17 cellular contexts compared by ENCODE assay signal in the genomic region with DNA sequence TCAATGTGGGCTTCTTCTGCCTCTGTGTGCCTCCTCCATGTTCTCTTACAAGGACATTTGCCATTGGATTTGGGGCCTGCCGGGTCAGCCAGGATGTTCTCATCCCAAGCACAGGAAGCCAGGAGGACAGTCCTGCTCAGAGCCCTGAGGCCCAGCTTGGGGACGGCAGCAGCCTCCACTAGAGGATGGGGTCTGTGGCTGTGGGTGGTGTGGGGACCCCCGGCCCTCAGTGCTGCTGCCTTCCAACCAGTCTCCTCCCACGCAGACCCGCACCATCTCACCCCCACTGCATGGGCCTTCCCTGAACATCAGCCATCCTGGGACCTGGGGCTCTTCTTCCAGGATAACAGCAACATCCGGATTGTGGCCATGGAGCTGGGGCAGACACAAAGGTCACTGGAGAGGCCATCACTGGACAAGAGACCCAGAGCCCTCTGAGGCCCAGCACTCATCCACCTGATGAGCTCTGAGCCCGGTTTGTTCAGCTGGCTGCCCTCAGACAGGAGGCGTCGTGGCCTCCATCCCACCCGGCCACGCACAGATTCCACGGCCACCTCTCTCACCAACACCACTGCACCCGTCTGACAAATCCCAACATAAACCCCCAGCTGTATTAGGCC. TPM values are rescaled to one million over a fixed set of nuclear protein-coding genes. Genes with fewer than 3 reads are reported as not detected.
DNase-seq lines count a peak whose midpoint lies in the region; ATAC-seq and TF ChIP-seq lines count a peak whose summit lies in the region.
"Had no signal": no experiment of that assay in that cellular context is flagged by ENCODE, and none has a peak within 500 bp of the region (broad histone marks: within the 10 kb centered on the region; RNA-seq: fewer than 3 reads in every experiment).

No MANE protein-coding gene starts in this region.

- H4K20me1 ChIP-seq in BLaER1 (no peaks in the 10 kb centered on the region), Karpas-422 (ENCODE audit: insufficient read depth, low read depth, low read length) (no peaks in the 10 kb centered on the region)

- peaks cover 27% of the 10 kb centered on the region for H3K4me1 ChIP-seq in BLaER1
- peaks cover 70% of the 10 kb centered on the region for H3K4me1 ChIP-seq in Karpas-422 (ENCODE audit: low read length)
- no peaks in the 10 kb centered on the region for H3K4me1 ChIP-seq in psoas muscle

- H3K9ac ChIP-seq in BLaER1 (0 out of 2 replicates have a peak overlapping the region, but pooled peaks have one; percentile 51), Karpas-422 (ENCODE audit: low read length) (peak overlapping the region; percentile 57)

- ATAC-seq in psoas muscle (no peak), HG03354 (IDR thresholded peaks at IDR 0.05; ENCODE audit: poor library complexity, severe bottlenecking, unreplicated experiment) (no peak)
- ATAC-seq: GM23338 had no signal

- intact Hi-C loops in posterior vena cava (cut with DNase I) (no loop called here), psoas muscle (cut with DNase I) (no loop called here)

- peak overlapping the region; percentile 55 for H3K27ac ChIP-seq in BLaER1
- peak overlapping the region; percentile 84 for H3K27ac ChIP-seq in Karpas-422 (ENCODE audit: low read length)
- H3K27ac ChIP-seq in psoas muscle = no peak overlapping the region

- H3K79me2 ChIP-seq in Karpas-422 (ENCODE audit: low read length) = no peaks in the 10 kb centered on the region

- H3K9me3 ChIP-seq in BLaER1 (peaks cover 51% of the 10 kb centered on the region), Karpas-422 (ENCODE audit: low read length) (no peaks in the 10 kb centered on the region), psoas muscle (no peaks in the 10 kb centered on the region)

- TF ChIP-seq CTCF in psoas muscle (IDR thresholded peaks at IDR 0.05) = no peak

- no peak overlapping the region for H2AFZ ChIP-seq in Karpas-422 (ENCODE audit: low read length)
- H2AFZ ChIP-seq: GM23338 had no signal

- peak overlapping the region; percentile 48 for H3K4me2 ChIP-seq in BLaER1
- H3K4me2 ChIP-seq in Karpas-422 (ENCODE audit: low read depth, low read length, poor library complexity, severe bottlenecking) = peak overlapping the region; percentile 29
- H3K4me2 ChIP-seq: GM23338 had no signal

- 90 to 95% (median 95%) methylated on average over 13 of the region's 13 CpGs for WGBS in psoas muscle, 3 donors

- no peak overlapping the region for H3K4me3 ChIP-seq in BLaER1
- no peak overlapping the region for H3K4me3 ChIP-seq in Karpas-422 (ENCODE audit: low read length)
- H3K4me3 ChIP-seq in psoas muscle = no peak overlapping the region
- H3K4me3 ChIP-seq: GM23338 had no signal

- H3K27me3 ChIP-seq in BLaER1 (no peaks in the 10 kb centered on the region), Karpas-422 (ENCODE audit: low read length) (no peaks in the 10 kb centered on the region), psoas muscle (ENCODE audit: insufficient read depth in 3 of 3, low read length in 2 of 3) (peaks cover 0 to 5% (median 4%) of the 10 kb centered on the region in 3 donors)

- DNase-seq in Karpas-422 (no peak), posterior vena cava (ENCODE audit: low spot score) (peak; percentile 50), ureter (ENCODE audit: low spot score) (peak; percentile 28), psoas muscle (no peak)
- DNase-seq: AML-193; CD4-positive, alpha-beta memory T cell; DMS153; DMS79; GDM1; HCEC 1CT; IMR-90 had no signal

- no peaks in the 10 kb centered on the region for H3K9me2 ChIP-seq in Karpas-422 (replicated peaks; ENCODE audit: insufficient read depth, low read length)

- H3K36me3 ChIP-seq in BLaER1 (no peaks in the 10 kb centered on the region), Karpas-422 (ENCODE audit: insufficient read depth, low read length) (no peaks in the 10 kb centered on the region), psoas muscle (ENCODE audit: insufficient read depth in 1 of 2, low read depth in 1 of 2) (no peaks in the 10 kb centered on the region)

RNA-seq across cellular contexts. Expression of gene C14orf180, which starts 56.5 kb away (rescaled TPM):
- total RNA-seq in Karpas-422 (2014; rRNA removed; shearing (Covaris generic); ENCODE audit: low replicate concordance) = not detected in 2 replicates
- total RNA-seq in posterior vena cava = 1 to 10 TPM; 1.4 to 5.9 TPM
- 1.7 TPM for total RNA-seq in ureter
- total RNA-seq in psoas muscle = 1 to 10 TPM in 1 of 4 donors, under 1 TPM in 3; 0.32 to 7.3 (median 0.33) TPM
- 1 to 10 TPM in 2 of 3 donors, under 1 TPM in 1; 0.58 to 4.0 (median 1.9) TPM for polyA plus RNA-seq in psoas muscle
- total RNA-seq: CD4-positive, alpha-beta memory T cell; Daoy; GM23338; IMR-90 had no signal
- polyA plus RNA-seq: BJ; CD14-positive monocyte; CD4-positive, alpha-beta memory T cell; GM23338; IMR-90 had no signal

Comparison
In these comparisons a context has a peak if more than half of its experiments do, and no peak if none do; other contexts are left out.
1. DNase-seq: peak in posterior vena cava (single experiment) and ureter (single experiment); none in Karpas-422 (single experiment) and psoas muscle (0 of 2).